Comparison of ENCODE assay signal across 8 cellular contexts in genomic region chr7:143381427-143382125, GRCh38. TPM values are rescaled to one million over a fixed set of nuclear protein-coding genes. Genes with fewer than 3 reads are reported as not detected.
DNase-seq lines count a peak whose midpoint lies in the region; ATAC-seq and TF ChIP-seq lines count a peak whose summit lies in the region.

No MANE protein-coding gene starts in this region.

- no peaks in the 10 kb centered on the region for H3K9me3 Mint-ChIP-seq in mesothelial cell of epicardium

- peak in 1 of 2 donors; percentile 56 for TF ChIP-seq EP300 in tibial nerve (IDR thresholded peaks at IDR 0.05)

- no peak for TF ChIP-seq POLR2A in tibial nerve (IDR thresholded peaks at IDR 0.05)

- no peak overlapping the region for H3K4me3 Mint-ChIP-seq in mesothelial cell of epicardium

- in situ Hi-C loops in ACHN (cut with HindIII; ENCODE audit: low pct_ligation_motif_present, low pct_unique_long_range_greater_than_20kb, low sequenced_read_pairs) = no loop called here

- no peaks in the 10 kb centered on the region for H3K9me3 ChIP-seq in effector memory CD4-positive, alpha-beta T cell (ENCODE audit: control insufficient read depth, low read length)
- no peaks in the 10 kb centered on the region for H3K9me3 ChIP-seq in tibial nerve

- ATAC-seq in GM18517 (IDR thresholded peaks at IDR 0.05; ENCODE audit: unreplicated experiment) (peak; percentile 17), HG03039 (IDR thresholded peaks at IDR 0.05; ENCODE audit: unreplicated experiment) (peak; percentile 9)

- 1% methylated on average over 22 to 23 of the region's 64 CpGs for WGBS in tibial nerve, 2 donors

- H3K36me3 ChIP-seq in effector memory CD4-positive, alpha-beta T cell (ENCODE audit: control insufficient read depth, insufficient read depth, low read length) = peaks cover under 1% of the 10 kb centered on the region
- no peaks in the 10 kb centered on the region for H3K36me3 ChIP-seq in tibial nerve

- TF ChIP-seq CTCF in mesothelial cell of epicardium (IDR thresholded peaks at IDR 0.05; ENCODE audit: unreplicated experiment) (no peak), tibial nerve (IDR thresholded peaks at IDR 0.05) (no peak)

- peak overlapping the region; percentile 83 for H3K27ac Mint-ChIP-seq in mesothelial cell of epicardium

- H3K4me3 ChIP-seq in effector memory CD4-positive, alpha-beta T cell (ENCODE audit: insufficient read depth, low read depth, low read length, poor library complexity, severe bottlenecking) = peak overlapping the region; percentile 100
- peak overlapping the region; percentile 70 to 96 (median 90) for H3K4me3 ChIP-seq in tibial nerve

- H3K4me1 ChIP-seq in effector memory CD4-positive, alpha-beta T cell (ENCODE audit: control insufficient read depth, insufficient read depth, low read length, poor library complexity, severe bottlenecking) = peaks cover 49% of the 10 kb centered on the region
- H3K4me1 ChIP-seq in tibial nerve = peaks cover 0 to 66% (median 45%) of the 10 kb centered on the region in 4 donors

- H3K27ac ChIP-seq in effector memory CD4-positive, alpha-beta T cell (ENCODE audit: insufficient read depth, low read length, poor library complexity, severe bottlenecking) = peak overlapping the region; percentile 98
- H3K27ac ChIP-seq in tibial nerve = peak overlapping the region; percentile 89 to 99 (median 97)

- no peaks in the 10 kb centered on the region for H3K27me3 ChIP-seq in effector memory CD4-positive, alpha-beta T cell (replicated peaks; ENCODE audit: control insufficient read depth, insufficient read depth, low read length, poor library complexity, severe bottlenecking)
- H3K27me3 ChIP-seq in tibial nerve = no peaks in the 10 kb centered on the region

- H3K4me1 Mint-ChIP-seq in mesothelial cell of epicardium = peaks cover 31% of the 10 kb centered on the region

- no peaks in the 10 kb centered on the region for H3K27me3 Mint-ChIP-seq in mesothelial cell of epicardium (ENCODE audit: low read depth)

- H3K36me3 Mint-ChIP-seq in mesothelial cell of epicardium = no peaks in the 10 kb centered on the region

- peak; percentile 70 for DNase-seq in ACHN
- DNase-seq in RPMI7951 (ENCODE audit: low read depth) = peak; percentile 83
- DNase-seq in effector memory CD4-positive, alpha-beta T cell = no peak
- DNase-seq in mesothelial cell of epicardium (ENCODE audit: low spot score in 2 of 2, unreplicated experiment in 2 of 2) = peak; percentile 77 to 96
- DNase-seq in tibial nerve (ENCODE audit: low spot score in 2 of 2) = peak; percentile 62 to 80
- DNase-seq in NCI-H1417 treated with DMSO at 0.1 percent for 48 hours (lab: John Stamatoyannopoulos, UW) = no peak

RNA-seq across cellular contexts. Expression of gene ZYX, which starts 0.4 kb away (rescaled TPM):
- 35.9 and 51.5 TPM in 2 replicates for total RNA-seq in RPMI7951 (2014; rRNA removed; shearing (Covaris generic))
- 284 to 295 TPM (median 290 TPM) in 3 replicates for total RNA-seq in mesothelial cell of epicardium
- total RNA-seq in tibial nerve = 10 to 100 TPM; 57.5 to 96.9 (median 72.7) TPM

RNA-seq across cellular contexts. Expression of gene FAM131B, which starts 19.1 kb away (rescaled TPM):
- not detected in 2 replicates for total RNA-seq in RPMI7951 (2014; rRNA removed; shearing (Covaris generic))
- total RNA-seq in mesothelial cell of epicardium (5.6 to 6.1 TPM (median 5.8 TPM) in 3 replicates), tibial nerve (1 to 10 TPM; 1.2 to 9.0 (median 1.5) TPM)

RNA-seq across cellular contexts. Expression of gene EPHA1, which starts 27.1 kb away (rescaled TPM):
- total RNA-seq in RPMI7951 (2014; rRNA removed; shearing (Covaris generic)) = not detected in 2 replicates
- 23.2 to 28.8 TPM (median 27.3 TPM) in 3 replicates for total RNA-seq in mesothelial cell of epicardium
- 1 to 10 TPM in 1 of 4 donors, under 1 TPM in 1, not detected in 2; 0.87 to 3.6 TPM for total RNA-seq in tibial nerve

Comparison
In these comparisons a context has a peak if more than half of its experiments do, and no peak if none do; other contexts are left out.
1. DNase-seq: peak in ACHN (single experiment), RPMI7951 (single experiment), mesothelial cell of epicardium (2 of 2) and tibial nerve (2 of 2); none in effector memory CD4-positive, alpha-beta T cell (0 of 3) and NCI-H1417 treated with DMSO at 0.1 percent for 48 hours (single experiment).